In the genomic region with DNA sequence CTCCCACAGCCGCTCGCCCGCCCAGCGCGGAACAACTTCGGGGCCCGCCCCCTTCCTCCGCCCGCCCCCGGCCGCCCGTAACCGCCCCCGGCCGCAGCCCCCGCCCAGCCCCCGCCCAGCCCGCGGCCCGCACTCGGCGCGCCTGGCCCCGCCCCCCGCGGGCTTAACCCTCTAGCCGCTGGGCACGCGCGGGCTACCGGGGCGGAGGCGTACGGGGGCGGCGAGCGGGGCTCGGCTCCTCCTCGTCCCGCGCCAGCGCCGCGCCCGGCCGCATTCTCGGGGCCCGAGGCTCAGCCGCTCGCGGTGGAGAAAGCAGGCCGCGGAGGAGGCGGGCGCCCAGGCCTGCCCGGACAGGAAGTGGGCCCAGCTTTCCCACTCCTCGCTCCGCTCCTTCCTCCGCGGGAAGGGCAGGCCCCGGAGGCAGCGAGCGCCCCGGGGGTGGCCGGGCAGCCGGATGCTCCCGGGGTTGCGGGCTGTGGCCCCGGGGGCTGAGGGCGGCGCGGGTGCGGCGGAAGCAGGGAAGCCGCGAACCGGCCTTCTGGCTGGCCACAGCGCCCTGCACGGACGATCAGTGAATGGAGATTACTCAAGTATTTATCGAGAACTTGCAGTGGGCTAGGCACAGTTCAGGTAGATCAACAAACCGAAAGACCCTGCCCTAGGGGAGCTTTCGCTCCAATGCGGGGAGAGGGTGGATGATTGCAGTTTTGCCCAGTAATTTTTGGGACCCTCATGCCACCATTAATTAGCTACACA, we compare ENCODE assay signal across 1 cellular context.
TF ChIP-seq lines count a peak whose summit lies in the region.

TRAM2 (minus strand) TSS at position 39 of the 756 bp plus-strand sequence. CDS start 145 bp downstream, outside the sequence.

TF ChIP-seq in K562, 482 proteins besides CTCF, POLR2A, EP300 and RAD21 (continued from another document and continues in another):
- TF ChIP-seq, protein P1, sequence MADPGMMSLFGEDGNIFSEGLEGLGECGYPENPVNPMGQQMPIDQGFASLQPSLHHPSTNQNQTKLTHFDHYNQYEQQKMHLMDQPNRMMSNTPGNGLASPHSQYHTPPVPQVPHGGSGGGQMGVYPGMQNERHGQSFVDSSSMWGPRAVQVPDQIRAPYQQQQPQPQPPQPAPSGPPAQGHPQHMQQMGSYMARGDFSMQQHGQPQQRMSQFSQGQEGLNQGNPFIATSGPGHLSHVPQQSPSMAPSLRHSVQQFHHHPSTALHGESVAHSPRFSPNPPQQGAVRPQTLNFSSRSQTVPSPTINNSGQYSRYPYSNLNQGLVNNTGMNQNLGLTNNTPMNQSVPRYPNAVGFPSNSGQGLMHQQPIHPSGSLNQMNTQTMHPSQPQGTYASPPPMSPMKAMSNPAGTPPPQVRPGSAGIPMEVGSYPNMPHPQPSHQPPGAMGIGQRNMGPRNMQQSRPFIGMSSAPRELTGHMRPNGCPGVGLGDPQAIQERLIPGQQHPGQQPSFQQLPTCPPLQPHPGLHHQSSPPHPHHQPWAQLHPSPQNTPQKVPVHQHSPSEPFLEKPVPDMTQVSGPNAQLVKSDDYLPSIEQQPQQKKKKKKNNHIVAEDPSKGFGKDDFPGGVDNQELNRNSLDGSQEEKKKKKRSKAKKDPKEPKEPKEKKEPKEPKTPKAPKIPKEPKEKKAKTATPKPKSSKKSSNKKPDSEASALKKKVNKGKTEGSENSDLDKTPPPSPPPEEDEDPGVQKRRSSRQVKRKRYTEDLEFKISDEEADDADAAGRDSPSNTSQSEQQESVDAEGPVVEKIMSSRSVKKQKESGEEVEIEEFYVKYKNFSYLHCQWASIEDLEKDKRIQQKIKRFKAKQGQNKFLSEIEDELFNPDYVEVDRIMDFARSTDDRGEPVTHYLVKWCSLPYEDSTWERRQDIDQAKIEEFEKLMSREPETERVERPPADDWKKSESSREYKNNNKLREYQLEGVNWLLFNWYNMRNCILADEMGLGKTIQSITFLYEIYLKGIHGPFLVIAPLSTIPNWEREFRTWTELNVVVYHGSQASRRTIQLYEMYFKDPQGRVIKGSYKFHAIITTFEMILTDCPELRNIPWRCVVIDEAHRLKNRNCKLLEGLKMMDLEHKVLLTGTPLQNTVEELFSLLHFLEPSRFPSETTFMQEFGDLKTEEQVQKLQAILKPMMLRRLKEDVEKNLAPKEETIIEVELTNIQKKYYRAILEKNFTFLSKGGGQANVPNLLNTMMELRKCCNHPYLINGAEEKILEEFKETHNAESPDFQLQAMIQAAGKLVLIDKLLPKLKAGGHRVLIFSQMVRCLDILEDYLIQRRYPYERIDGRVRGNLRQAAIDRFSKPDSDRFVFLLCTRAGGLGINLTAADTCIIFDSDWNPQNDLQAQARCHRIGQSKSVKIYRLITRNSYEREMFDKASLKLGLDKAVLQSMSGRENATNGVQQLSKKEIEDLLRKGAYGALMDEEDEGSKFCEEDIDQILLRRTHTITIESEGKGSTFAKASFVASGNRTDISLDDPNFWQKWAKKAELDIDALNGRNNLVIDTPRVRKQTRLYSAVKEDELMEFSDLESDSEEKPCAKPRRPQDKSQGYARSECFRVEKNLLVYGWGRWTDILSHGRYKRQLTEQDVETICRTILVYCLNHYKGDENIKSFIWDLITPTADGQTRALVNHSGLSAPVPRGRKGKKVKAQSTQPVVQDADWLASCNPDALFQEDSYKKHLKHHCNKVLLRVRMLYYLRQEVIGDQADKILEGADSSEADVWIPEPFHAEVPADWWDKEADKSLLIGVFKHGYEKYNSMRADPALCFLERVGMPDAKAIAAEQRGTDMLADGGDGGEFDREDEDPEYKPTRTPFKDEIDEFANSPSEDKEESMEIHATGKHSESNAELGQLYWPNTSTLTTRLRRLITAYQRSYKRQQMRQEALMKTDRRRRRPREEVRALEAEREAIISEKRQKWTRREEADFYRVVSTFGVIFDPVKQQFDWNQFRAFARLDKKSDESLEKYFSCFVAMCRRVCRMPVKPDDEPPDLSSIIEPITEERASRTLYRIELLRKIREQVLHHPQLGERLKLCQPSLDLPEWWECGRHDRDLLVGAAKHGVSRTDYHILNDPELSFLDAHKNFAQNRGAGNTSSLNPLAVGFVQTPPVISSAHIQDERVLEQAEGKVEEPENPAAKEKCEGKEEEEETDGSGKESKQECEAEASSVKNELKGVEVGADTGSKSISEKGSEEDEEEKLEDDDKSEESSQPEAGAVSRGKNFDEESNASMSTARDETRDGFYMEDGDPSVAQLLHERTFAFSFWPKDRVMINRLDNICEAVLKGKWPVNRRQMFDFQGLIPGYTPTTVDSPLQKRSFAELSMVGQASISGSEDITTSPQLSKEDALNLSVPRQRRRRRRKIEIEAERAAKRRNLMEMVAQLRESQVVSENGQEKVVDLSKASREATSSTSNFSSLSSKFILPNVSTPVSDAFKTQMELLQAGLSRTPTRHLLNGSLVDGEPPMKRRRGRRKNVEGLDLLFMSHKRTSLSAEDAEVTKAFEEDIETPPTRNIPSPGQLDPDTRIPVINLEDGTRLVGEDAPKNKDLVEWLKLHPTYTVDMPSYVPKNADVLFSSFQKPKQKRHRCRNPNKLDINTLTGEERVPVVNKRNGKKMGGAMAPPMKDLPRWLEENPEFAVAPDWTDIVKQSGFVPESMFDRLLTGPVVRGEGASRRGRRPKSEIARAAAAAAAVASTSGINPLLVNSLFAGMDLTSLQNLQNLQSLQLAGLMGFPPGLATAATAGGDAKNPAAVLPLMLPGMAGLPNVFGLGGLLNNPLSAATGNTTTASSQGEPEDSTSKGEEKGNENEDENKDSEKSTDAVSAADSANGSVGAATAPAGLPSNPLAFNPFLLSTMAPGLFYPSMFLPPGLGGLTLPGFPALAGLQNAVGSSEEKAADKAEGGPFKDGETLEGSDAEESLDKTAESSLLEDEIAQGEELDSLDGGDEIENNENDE (IDR thresholded peaks at IDR 0.05; ENCODE audit: low read depth, low read length): no peak
- TF ChIP-seq ZBTB8A (IDR thresholded peaks at IDR 0.05; ENCODE audit: partially characterized antibody) (no peak), ZNF24 (IDR thresholded peaks at IDR 0.05) (peak; percentile 44; the same call in 1 of the 2 replicates), GATAD2A (IDR thresholded peaks at IDR 0.05) (0 out of 2 replicates have a peak, but pooled peaks have one; percentile 33), BHLHE40 (IDR thresholded peaks at IDR 0.05; ENCODE audit: low read length) (peak; percentile 74), RB1 (IDR thresholded peaks at IDR 0.05; ENCODE audit: low read depth) (peak; percentile 87), HOXB6 (CRISPR knock-in tag; IDR thresholded peaks at IDR 0.05; ENCODE audit: borderline replicate concordance) (no peak), ZBTB11 (CRISPR knock-in tag; IDR thresholded peaks at IDR 0.05) (peak in 2 of 3 experiments; percentile 65 to 90; a peak in 3 of 6 replicates), SFPQ (IDR thresholded peaks at IDR 0.05; ENCODE audit: low read depth, low read length) (no peak), ZNF23 (CRISPR knock-in tag; IDR thresholded peaks at IDR 0.05) (no peak), CHD1 (IDR thresholded peaks at IDR 0.05; ENCODE audit: low read length) (peak; percentile 82), ZNF639 (CRISPR knock-in tag; conservative IDR thresholded peaks at IDR 0.05 in 1 of 2, IDR thresholded peaks at IDR 0.05 in 1 of 2) (peak in 1 of 2 experiments; percentile 98; a peak in 2 of 4 replicates), KDM2B (CRISPR knock-in tag; IDR thresholded peaks at IDR 0.05) (0 out of 2 replicates have a peak, but pooled peaks have one; percentile 45), IFI16 (CRISPR knock-in tag; IDR thresholded peaks at IDR 0.05) (no peak), ATF1 (CRISPR knock-in tag; IDR thresholded peaks at IDR 0.05) (no peak), ATF1 (tag; IDR thresholded peaks at IDR 0.05) (no peak; the same call in 1 of the 2 replicates), ZNF696 (CRISPR knock-in tag; conservative IDR thresholded peaks at IDR 0.05) (no peak)
- TF ChIP-seq, protein P2, sequence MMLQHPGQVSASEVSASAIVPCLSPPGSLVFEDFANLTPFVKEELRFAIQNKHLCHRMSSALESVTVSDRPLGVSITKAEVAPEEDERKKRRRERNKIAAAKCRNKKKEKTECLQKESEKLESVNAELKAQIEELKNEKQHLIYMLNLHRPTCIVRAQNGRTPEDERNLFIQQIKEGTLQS (IDR thresholded peaks at IDR 0.05): no peak
- TF ChIP-seq, protein P2 (CRISPR knock-in tag; conservative IDR thresholded peaks at IDR 0.05): 0 out of 2 replicates have a peak, but pooled peaks have one; percentile 39
